In the genomic region with DNA sequence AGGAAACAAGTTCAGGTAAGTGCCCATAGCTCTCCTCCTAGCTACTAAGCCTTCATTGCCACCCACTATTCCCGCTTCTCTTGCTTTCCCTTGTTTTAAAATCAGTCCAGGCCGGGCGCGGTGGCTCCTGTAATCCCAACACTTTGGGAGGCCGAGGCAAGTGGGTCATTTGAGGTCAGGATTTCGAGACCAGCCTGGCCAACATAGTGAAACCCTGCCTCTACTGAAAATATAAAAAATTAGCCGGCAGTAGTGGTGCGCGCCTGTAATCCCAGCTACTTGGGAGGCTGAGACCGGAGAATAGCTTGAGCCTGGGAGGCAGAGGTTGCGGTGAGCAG, we compare ENCODE assay signal across 9 cellular contexts. TPM values are rescaled to one million over a fixed set of nuclear protein-coding genes. Genes with fewer than 3 reads are reported as not detected.
DNase-seq lines count a peak whose midpoint lies in the region; ATAC-seq and TF ChIP-seq lines count a peak whose summit lies in the region.
"Had no signal": no experiment of that assay in that cellular context is flagged by ENCODE, and none has a peak within 500 bp of the region (broad histone marks: within the 10 kb centered on the region; RNA-seq: fewer than 3 reads in every experiment).

No MANE protein-coding gene starts in this region.

- H3K27ac ChIP-seq in HUES48 (ENCODE audit: low read depth, low read length): no peak overlapping the region
- H3K27ac ChIP-seq in ascending aorta: peak overlapping the region; percentile 92 to 98
- H3K27ac ChIP-seq in spleen: peak overlapping the region; percentile 4 to 88 (median 69)

- peak overlapping the region; percentile 49; the same call in 1 of the 2 replicates for H3K4me3 ChIP-seq in HUES48 (ENCODE audit: low read depth, low read length)
- H3K4me3 ChIP-seq in ascending aorta: peak overlapping the region; percentile 48 to 64
- peak overlapping the region; percentile 57 for H3K4me3 ChIP-seq in iPS-15b (ENCODE audit: low read depth, low read length)
- peak overlapping the region in 3 of 8 donors; percentile 17 to 60 (median 38) for H3K4me3 ChIP-seq in spleen

- ATAC-seq in HG03442 (IDR thresholded peaks at IDR 0.05; ENCODE audit: unreplicated experiment) (no peak), GM19452 (IDR thresholded peaks at IDR 0.05; ENCODE audit: unreplicated experiment) (no peak)

- no peak for TF ChIP-seq POLR2A in spleen (IDR thresholded peaks at IDR 0.05)

- no peak for TF ChIP-seq CTCF in ascending aorta (IDR thresholded peaks at IDR 0.05)
- TF ChIP-seq CTCF in spleen (IDR thresholded peaks at IDR 0.05 in 8 of 11, conservative IDR thresholded peaks at IDR 0.05 in 3 of 11): no peak

- H3K4me1 ChIP-seq in HUES48 (ENCODE audit: control insufficient read depth, insufficient read depth, low read length) (peaks cover 23% of the 10 kb centered on the region), ascending aorta (peaks cover 8 to 45% of the 10 kb centered on the region in 2 donors), iPS-15b (ENCODE audit: control insufficient read depth, insufficient read depth, low read length) (peaks cover 8% of the 10 kb centered on the region), spleen (peaks cover 15 to 57% (median 38%) of the 10 kb centered on the region in 6 donors)

- WGBS in spleen, 5 donors: 90 to 93% (median 92%) methylated on average over 11 of the region's 11 CpGs

- DNase-seq in ascending aorta (ENCODE audit: low spot score in 2 of 2): peak in 1 of 2 donors; percentile 64
- DNase-seq in spleen: no peak
- no peak for DNase-seq in NCI-H1105 treated with DMSO at 0.1 percent for 48 hours (lab: John Stamatoyannopoulos, UW)
- no peak for DNase-seq in NCI-H1694 (lab: John Stamatoyannopoulos, UW)
- DNase-seq: stimulated activated naive B cell treated with anti-CD40 and anti-IgM and Interleukin-4, amounts not matched to agents 10 μg/mL and 1 μg/mL and 100 μg/mL, for 72 hours had no signal

- H3K27me3 ChIP-seq in HUES48 (ENCODE audit: control insufficient read depth, insufficient read depth, low read length) (no peaks in the 10 kb centered on the region), ascending aorta (no peaks in the 10 kb centered on the region), iPS-15b (ENCODE audit: control insufficient read depth, insufficient read depth, low read length) (no peaks in the 10 kb centered on the region), spleen (replicated peaks in 1 of 7) (peaks cover 0 to 6% (median 0%) of the 10 kb centered on the region in 7 donors)

- intact Hi-C loops in ascending aorta (cut with DNase I) (loop anchor here (2.0 to 5.0 kb wide), 4 partner anchors 151 to 1366 kb away; a partner anchor contains a TSS), spleen (cut with DNase I; ENCODE audit: low total_unique reads) (loop anchor here (2.0 to 10.0 kb wide), 3 partner anchors 75 to 316 kb away; a partner anchor contains a TSS)

- no peaks in the 10 kb centered on the region for H3K9me3 ChIP-seq in HUES48 (ENCODE audit: control insufficient read depth, insufficient read depth, low read length)
- no peaks in the 10 kb centered on the region for H3K9me3 ChIP-seq in ascending aorta
- no peaks in the 10 kb centered on the region for H3K9me3 ChIP-seq in iPS-15b (ENCODE audit: control insufficient read depth, insufficient read depth, low read length)
- H3K9me3 ChIP-seq in spleen: no peaks in the 10 kb centered on the region

- no peaks in the 10 kb centered on the region for H3K36me3 ChIP-seq in HUES48 (ENCODE audit: control insufficient read depth, insufficient read depth, low read length)
- H3K36me3 ChIP-seq in ascending aorta: no peaks in the 10 kb centered on the region
- H3K36me3 ChIP-seq in iPS-15b (ENCODE audit: control insufficient read depth, insufficient read depth, low read length): no peaks in the 10 kb centered on the region
- H3K36me3 ChIP-seq in spleen: no peaks in the 10 kb centered on the region

- H3K9ac ChIP-seq in HUES48 (ENCODE audit: low read depth, low read length) (no peak overlapping the region), iPS-15b (ENCODE audit: low read depth, low read length) (no peak overlapping the region)

RNA-seq across cellular contexts. Expression of a gene that starts 4.4 kb away (rescaled TPM):
- total RNA-seq in ascending aorta (13.0 TPM), spleen (10 to 100 TPM; 15.3 to 48.1 (median 27.5) TPM)
- polyA plus RNA-seq in spleen: 1 to 10 TPM; 1.9 to 4.6 (median 2.5) TPM
